ENCODE assay signal across 11 cellular contexts in the genomic region with DNA sequence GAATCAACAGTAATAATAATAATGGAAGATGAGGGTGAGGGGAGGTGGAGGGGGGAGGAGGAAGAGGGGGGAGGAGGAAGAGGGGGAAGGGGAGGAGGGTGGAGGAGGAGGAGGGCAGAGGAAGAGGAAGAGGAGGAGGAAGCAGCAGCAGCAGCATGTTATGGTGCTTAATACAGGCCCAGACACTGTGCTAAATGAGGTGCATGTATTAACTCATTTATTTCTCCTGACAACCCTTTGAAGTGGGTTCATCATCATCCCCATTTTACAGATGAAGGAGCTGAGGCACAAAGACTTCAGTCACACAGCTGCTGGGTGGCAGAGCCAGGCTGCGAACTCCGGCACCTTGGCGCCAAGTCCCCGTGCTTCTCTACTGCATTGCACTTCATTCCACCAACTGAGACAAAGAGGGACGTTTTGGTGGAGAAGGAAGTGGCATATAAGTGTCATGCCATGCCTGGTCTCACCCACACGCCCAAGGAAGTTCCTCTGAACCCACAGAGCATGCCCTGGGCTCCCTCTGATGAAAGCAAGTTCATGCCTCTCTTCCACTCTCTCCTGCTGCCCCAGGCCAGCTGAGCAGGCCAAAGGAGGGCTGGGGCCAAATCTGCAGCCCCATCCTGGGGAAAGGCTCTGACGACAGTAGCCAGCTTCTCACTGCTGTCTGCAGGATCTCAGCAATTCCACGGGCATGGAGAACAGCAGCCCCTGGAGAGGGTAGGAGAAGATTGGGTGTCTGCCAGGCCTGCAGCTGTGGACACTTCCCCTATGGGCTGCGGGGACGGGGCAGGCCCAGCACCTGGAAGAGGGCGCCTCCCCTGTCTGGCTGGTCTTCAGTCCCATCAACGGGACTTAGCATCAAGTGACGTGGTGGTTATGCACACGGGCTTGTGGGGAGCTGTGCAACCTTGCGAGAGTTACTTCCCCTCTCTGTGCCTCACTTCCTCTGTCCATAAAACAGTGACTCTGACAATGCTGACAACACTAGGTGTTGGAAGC. TPM values are rescaled to one million over a fixed set of nuclear protein-coding genes. Genes with fewer than 3 reads are reported as not detected.
DNase-seq lines count a peak whose midpoint lies in the region; ATAC-seq, FAIRE-seq and TF ChIP-seq lines count a peak whose summit lies in the region.
"Had no signal": no experiment of that assay in that cellular context is flagged by ENCODE, and none has a peak within 500 bp of the region (broad histone marks: within the 10 kb centered on the region; RNA-seq: fewer than 3 reads in every experiment).

No MANE protein-coding gene starts in this region.

- no peaks in the 10 kb centered on the region for H3K27me3 ChIP-seq in BLaER1 treated with 17β-estradiol and CSF1 and Interleukin-3, amounts not matched to agents 10 nM and 100 nM
- H3K27me3 ChIP-seq in HepG2 (ENCODE audit: control insufficient read depth in 1 of 2, insufficient read depth in 2 of 2, low read length in 2 of 2) (peaks cover 3 to 32% of the 10 kb centered on the region in 2 experiments; a peak in 3 of 5 replicates), prostate gland (replicated peaks; ENCODE audit: insufficient read depth) (no peaks in the 10 kb centered on the region), stomach (no peaks in the 10 kb centered on the region)

- POLR2A ChIA-PET in HepG2 (lab: Yijun Ruan, JAX), result no interaction called here

- peaks cover 64 to 82% (median 73%) of the 10 kb centered on the region in 10 experiments for H3K4me1 ChIP-seq in BLaER1 treated with 17β-estradiol and CSF1 and Interleukin-3, amounts not matched to agents 10 nM and 100 nM
- H3K4me1 ChIP-seq in HepG2 (ENCODE audit: insufficient read depth, low read length) (no peaks in the 10 kb centered on the region), prostate gland (replicated peaks) (no peaks in the 10 kb centered on the region), stomach (peaks cover 6 to 37% (median 21%) of the 10 kb centered on the region in 4 donors)

- no peaks in the 10 kb centered on the region for H3K79me2 ChIP-seq in HepG2 (ENCODE audit: insufficient read depth, low read length)

- peaks cover 0 to 64% (median 51%) of the 10 kb centered on the region in 11 experiments; a peak in 19 of 22 replicates for H3K36me3 ChIP-seq in BLaER1 treated with 17β-estradiol and CSF1 and Interleukin-3, amounts not matched to agents 10 nM and 100 nM
- no peaks in the 10 kb centered on the region for H3K36me3 ChIP-seq in HepG2 (replicated peaks in 1 of 2; ENCODE audit: control insufficient read depth in 1 of 2, insufficient read depth in 2 of 2, low read length in 2 of 2)
- no peaks in the 10 kb centered on the region for H3K36me3 ChIP-seq in prostate gland
- peaks cover 0 to 8% (median 2%) of the 10 kb centered on the region in 4 donors for H3K36me3 ChIP-seq in stomach

- in situ Hi-C loops in HepG2 (cut with HindIII; ENCODE audit: extremely low pct_ligation_motif_present, low pct_unique_long_range_greater_than_20kb), result no loop called here

- TF ChIP-seq CTCF in HepG2 (CRISPR knock-in tag; IDR thresholded peaks at IDR 0.05), result no peak
- TF ChIP-seq CTCF in prostate gland (IDR thresholded peaks at IDR 0.05), result no peak
- no peak for TF ChIP-seq CTCF in stomach (IDR thresholded peaks at IDR 0.05)

- H3K4me3 Mint-ChIP-seq in activated T-cell treated with anti-CD3 and anti-CD28 coated beads, Interleukin-2, amount 50 U/mL, for 4 hours, result peak overlapping the region; percentile 6

- DNase-seq in NAMALWA (ENCODE audit: low spot score), result peak; percentile 60
- DNase-seq in activated T-cell treated with anti-CD3 and anti-CD28 coated beads, Interleukin-2, amount 50 U/mL, for 4 hours, result no peak
- DNase-seq in HepG2 (ENCODE audit: low spot score), result no peak
- DNase-seq in prostate gland (ENCODE audit: low spot score), result no peak
- DNase-seq in iPS-NIHi7 (ENCODE audit: extremely low spot score), result no peak
- DNase-seq in stomach, result no peak
- DNase-seq in middle frontal gyrus (ENCODE audit: extremely low spot score, low spot score), result no peak
- DNase-seq: NCI-H774 had no signal

- intact Hi-C loops in HepG2 (cut with micrococcal nuclease; ENCODE audit: unreplicated experiment), result no loop called here
- intact Hi-C loops in prostate gland (cut with DNase I), result no loop called here
- intact Hi-C loops in stomach (cut with DNase I; ENCODE audit: low total_unique reads), result no loop called here

- H3K9me3 Mint-ChIP-seq in activated T-cell treated with anti-CD3 and anti-CD28 coated beads, Interleukin-2, amount 50 U/mL, for 4 hours, result no peaks in the 10 kb centered on the region

- H3K9ac ChIP-seq in BLaER1 treated with 17β-estradiol and CSF1 and Interleukin-3, amounts not matched to agents 10 nM and 100 nM, result peak overlapping the region in 10 of 11 experiments; percentile 36 to 73 (median 64); a peak in 17 of 22 replicates
- no peak overlapping the region for H3K9ac ChIP-seq in HepG2 (ENCODE audit: insufficient read depth, low read depth, low read length)

- peaks cover 0 to 18% (median 5%) of the 10 kb centered on the region in 11 experiments; a peak in 12 of 22 replicates for H3K9me3 ChIP-seq in BLaER1 treated with 17β-estradiol and CSF1 and Interleukin-3, amounts not matched to agents 10 nM and 100 nM (replicated peaks in 1 of 11)
- H3K9me3 ChIP-seq in HepG2 (ENCODE audit: low read length) (no peaks in the 10 kb centered on the region), prostate gland (no peaks in the 10 kb centered on the region), stomach (no peaks in the 10 kb centered on the region)

- H3K36me3 Mint-ChIP-seq in activated T-cell treated with anti-CD3 and anti-CD28 coated beads, Interleukin-2, amount 50 U/mL, for 4 hours (ENCODE audit: insufficient read depth), result peaks cover 1% of the 10 kb centered on the region

- no peak for FAIRE-seq in HepG2 (lab: Jason Lieb, UNC)
- FAIRE-seq: GM19239 had no signal

- H3K27me3 Mint-ChIP-seq in activated T-cell treated with anti-CD3 and anti-CD28 coated beads, Interleukin-2, amount 50 U/mL, for 4 hours (ENCODE audit: low read depth), result no peaks in the 10 kb centered on the region

- H3K4me3 ChIP-seq in BLaER1 treated with 17β-estradiol and CSF1 and Interleukin-3, amounts not matched to agents 10 nM and 100 nM, result peak overlapping the region in 3 of 10 experiments; percentile 10 to 32 (median 21); a peak in 4 of 20 replicates
- H3K4me3 ChIP-seq in HepG2 (replicated peaks in 1 of 3; ENCODE audit: insufficient read depth in 1 of 3, low read depth in 2 of 3, low read length in 3 of 3) (no peak overlapping the region), prostate gland (no peak overlapping the region), stomach (no peak overlapping the region)

- CTCF ChIA-PET in HepG2 (lab: Yijun Ruan, JAX; ENCODE audit: low intra/inter-chr PET ratio, low total read pairs), result no interaction called here

- peaks cover 51% of the 10 kb centered on the region for H3K4me1 Mint-ChIP-seq in activated T-cell treated with anti-CD3 and anti-CD28 coated beads, Interleukin-2, amount 50 U/mL, for 4 hours (ENCODE audit: low read depth)

- ATAC-seq in activated T-cell treated with anti-CD3 and anti-CD28 coated beads, Interleukin-2, amount 50 U/mL, for 4 hours, result peak; percentile 64
- ATAC-seq in HepG2, result no peak

- TF ChIP-seq EP300 in HepG2 (IDR thresholded peaks at IDR 0.05; ENCODE audit: low read depth in 2 of 2, low read length in 2 of 2), result no peak
- no peak for TF ChIP-seq EP300 in HepG2 (CRISPR knock-in tag; IDR thresholded peaks at IDR 0.05; ENCODE audit: borderline replicate concordance)
- TF ChIP-seq EP300 in stomach (IDR thresholded peaks at IDR 0.05), result no peak

- no peak overlapping the region for H2AFZ ChIP-seq in HepG2 (ENCODE audit: low read length)

- WGBS in HepG2 (ENCODE audit: low lambda C conversion rate), result 8% methylated on average over 15 of the region's 15 CpGs
- WGBS in prostate gland, result 72% methylated on average over 15 of the region's 15 CpGs
- 55 to 76% (median 68%) methylated on average over 14 to 15 of the region's 15 CpGs for WGBS in stomach, 5 donors

- H3K4me2 ChIP-seq in BLaER1 treated with 17β-estradiol and CSF1 and Interleukin-3, amounts not matched to agents 10 nM and 100 nM, result peak overlapping the region; percentile 59 to 89 (median 76)
- H3K4me2 ChIP-seq in HepG2 (ENCODE audit: low read depth, low read length), result no peak overlapping the region

- TF ChIP-seq POLR2A in HepG2 (IDR thresholded peaks at IDR 0.05; ENCODE audit: insufficient read depth in 1 of 2, low read depth in 2 of 2, low read length in 2 of 2) (no peak), prostate gland (IDR thresholded peaks at IDR 0.05) (no peak), stomach (IDR thresholded peaks at IDR 0.05) (no peak)

- peak overlapping the region in 10 of 11 experiments; percentile 53 to 85 (median 78); a peak in 20 of 22 replicates for H3K27ac ChIP-seq in BLaER1 treated with 17β-estradiol and CSF1 and Interleukin-3, amounts not matched to agents 10 nM and 100 nM
- no peak overlapping the region for H3K27ac ChIP-seq in HepG2 (ENCODE audit: extremely low read length, insufficient read depth, low read length)
- no peak overlapping the region for H3K27ac ChIP-seq in prostate gland
- peak overlapping the region in 2 of 5 donors; percentile 17 to 70 for H3K27ac ChIP-seq in stomach
- H3K27ac ChIP-seq: C4-2B had no signal

- no TSS peak for BruUV-seq in HepG2 (replicated peaks; lab: Mats Ljungman, UMichigan)

- H4K20me1 ChIP-seq in BLaER1 treated with 17β-estradiol and CSF1 and Interleukin-3, amounts not matched to agents 10 nM and 100 nM, result peaks cover 0 to 77% (median 32%) of the 10 kb centered on the region in 11 experiments; a peak in 9 of 22 replicates
- H4K20me1 ChIP-seq in HepG2 (ENCODE audit: insufficient read depth, low read length), result no peaks in the 10 kb centered on the region

- no peak for TF ChIP-seq RAD21 in HepG2 (CRISPR knock-in tag; IDR thresholded peaks at IDR 0.05)

RNA-seq across cellular contexts. Expression of a gene that starts 21.8 kb away (rescaled TPM):
- 1 to 10 TPM; 1.9 to 3.1 (median 2.3) TPM for total RNA-seq in activated T-cell treated with anti-CD3 and anti-CD28 coated beads, Interleukin-2, amount 50 U/mL, for 4 hours
- total RNA-seq in HepG2 (2016; rRNA removed; fragmentation: Illumina TruSeq; extraction: Trizol), result not detected in 2 replicates
- total RNA-seq in HepG2 (2016; cell fraction: cytosol; rRNA removed; fragmentation: Illumina TruSeq; extraction: Trizol; ENCODE audit: low read depth), result not detected in 2 replicates
- total RNA-seq in HepG2 (2016; cell fraction: insoluble cytoplasmic fraction; rRNA removed; fragmentation: Illumina TruSeq; extraction: Trizol), result not detected in 2 replicates
- not detected in 2 replicates for total RNA-seq in HepG2 (2016; cell fraction: membrane; rRNA removed; fragmentation: Illumina TruSeq; extraction: Trizol)
- total RNA-seq in HepG2 (2016; cell fraction: nucleus; rRNA removed; fragmentation: Illumina TruSeq; extraction: Trizol), result not detected in 2 replicates
- not detected in 2 replicates for polyA plus RNA-seq in HepG2 (2011; rRNA removed)
- under 0.01 TPM in 1 of 2 replicates, not detected in the other for polyA plus RNA-seq in HepG2 (2011; cell fraction: cytosol; rRNA removed)
- 0.02 TPM in 2 replicates for polyA plus RNA-seq in HepG2 (2011; cell fraction: nucleus; rRNA removed)
- polyA plus RNA-seq in HepG2 (2012), result not detected in 2 replicates
- polyA plus RNA-seq in HepG2 (2016; cell fraction: cytosol; fragmentation: Illumina TruSeq; extraction: Trizol; ENCODE audit: low read depth), result not detected in 2 replicates
- not detected in 2 replicates for polyA plus RNA-seq in HepG2 (2016; cell fraction: insoluble cytoplasmic fraction; fragmentation: Illumina TruSeq; extraction: Trizol; ENCODE audit: low read depth)
- polyA plus RNA-seq in HepG2 (2016; cell fraction: membrane; fragmentation: Illumina TruSeq; extraction: Trizol; ENCODE audit: low read depth), result not detected in 2 replicates
- not detected in 2 replicates for polyA plus RNA-seq in HepG2 (2016; cell fraction: nucleus; fragmentation: Illumina TruSeq; extraction: Trizol; ENCODE audit: insufficient read depth, low read depth)
- 0.89 TPM in 1 of 2 replicates, not detected in the other for polyA minus RNA-seq in HepG2 (2011; rRNA and poly(A)+ RNA removed; ENCODE audit: low replicate concordance)
- not detected in 2 replicates for polyA minus RNA-seq in HepG2 (2011; cell fraction: cytosol; rRNA and poly(A)+ RNA removed)
- polyA minus RNA-seq in HepG2 (2011; cell fraction: nucleus; rRNA and poly(A)+ RNA removed), result not detected in 2 replicates
- 10 to 100 TPM in 1 of 2 donors, 1 to 10 TPM in 1; 5.1 to 19.3 TPM for total RNA-seq in prostate gland
- 10 to 100 TPM in 3 of 5 donors, 1 to 10 TPM in 2; 9.4 to 59.5 (median 10.7) TPM for total RNA-seq in stomach
- 1 to 10 TPM in 2 of 3 donors, under 1 TPM in 1; 0.87 to 1.1 (median 1.0) TPM for polyA plus RNA-seq in stomach

Comparison
In these comparisons a context has a peak if more than half of its experiments do, and no peak if none do; other contexts are left out.
1. H3K27ac ChIP-seq: peak in BLaER1 treated with 17β-estradiol and CSF1 and Interleukin-3, amounts not matched to agents 10 nM and 100 nM (10 of 11); none in HepG2 (single experiment) and prostate gland (0 of 2).